In genomic region chrX:30568083-30568482, GRCh38 we compare ENCODE assay signal across 9 cellular contexts. TPM values are rescaled to one million over a fixed set of nuclear protein-coding genes. Genes with fewer than 3 reads are reported as not detected.
A peak's percentile ranks its signal among the peaks of the same experiment; 100 is the strongest.
DNase-seq lines count a peak whose midpoint lies in the region; ATAC-seq and TF ChIP-seq lines count a peak whose summit lies in the region.
"Not testable (repeated sequence)": the region's sequence is repeated elsewhere in the genome, so short reads cannot be mapped to it uniquely, and the experiment has no call there.
"Had no signal": no experiment of that assay in that cellular context is flagged by ENCODE, and none has a peak within 500 bp of the region (broad histone marks: within the 10 kb centered on the region; RNA-seq: fewer than 3 reads in every experiment).

No MANE protein-coding gene starts in this region.

- TF ChIP-seq CTCF in fibroblast of lung (conservative IDR thresholded peaks at IDR 0.05 in 1 of 2, IDR thresholded peaks at IDR 0.05 in 1 of 2; ENCODE audit: low read depth in 1 of 2, low read length in 2 of 2): not testable (repeated sequence)

- H3K27ac Mint-ChIP-seq in IgD-negative memory B cell: peak overlapping the region; percentile 3 to 78 (median 68)

- not testable (repeated sequence) for H3K27me3 ChIP-seq in GM23248 (replicated peaks; ENCODE audit: insufficient read depth); SJCRH30; fibroblast of lung (ENCODE audit: control insufficient read depth, insufficient read depth, low read length); skeletal muscle satellite cell (ENCODE audit: control insufficient read depth, insufficient read depth, low read length)

- not testable (repeated sequence) for H4K20me1 ChIP-seq in GM23248 (ENCODE audit: insufficient read depth); fibroblast of lung (ENCODE audit: control insufficient read depth, extremely low read depth, insufficient read depth, low read length)

- peak overlapping the region; percentile 69 for H3K27ac ChIP-seq in GM23248
- not testable (repeated sequence) for H3K27ac ChIP-seq in SJCRH30
- H3K27ac ChIP-seq in fibroblast of lung (ENCODE audit: insufficient read depth, low read length): peak overlapping the region; percentile 4

- peak overlapping the region; percentile 10 to 61 (median 52) for H3K4me3 Mint-ChIP-seq in IgD-negative memory B cell

- DNase-seq in EH (ENCODE audit: low read depth): peak; percentile 80
- peak; percentile 63 for DNase-seq in GM23248
- DNase-seq in SJCRH30: peak; percentile 6 to 36
- DNase-seq in fibroblast of lung (ENCODE audit: low read depth in 2 of 2): peak; percentile 52 to 54

- not testable (repeated sequence) for H3F3A ChIP-seq in GM23248 (ENCODE audit: insufficient read depth)

- H3K4me3 ChIP-seq in GM23248; SJCRH30; fibroblast of lung (replicated peaks in 1 of 4; ENCODE audit: control extremely low read depth in 1 of 4, insufficient read depth in 1 of 4, low read depth in 3 of 4, low read length in 4 of 4); skeletal muscle satellite cell (ENCODE audit: low read length): not testable (repeated sequence)

- peaks cover 37 to 49% (median 43%) of the 10 kb centered on the region in 3 donors for H3K4me1 Mint-ChIP-seq in IgD-negative memory B cell

- not testable (repeated sequence) for H3K36me3 Mint-ChIP-seq in IgD-negative memory B cell

- not testable (repeated sequence) for H3K27me3 Mint-ChIP-seq in IgD-negative memory B cell

- not testable (repeated sequence) for H3K9me2 ChIP-seq in GM23248 (ENCODE audit: insufficient read depth)

- not testable (repeated sequence) for H3K4me1 ChIP-seq in GM23248 (ENCODE audit: insufficient read depth); SJCRH30; fibroblast of lung (ENCODE audit: control insufficient read depth, extremely low read depth, insufficient read depth, low read length); skeletal muscle satellite cell (ENCODE audit: control insufficient read depth, insufficient read depth, low read length)

- H3K79me2 ChIP-seq in GM23248 (ENCODE audit: insufficient read depth); fibroblast of lung (ENCODE audit: control insufficient read depth, insufficient read depth, low read length): not testable (repeated sequence)

- H3K36me3 ChIP-seq in GM23248 (ENCODE audit: low read depth); SJCRH30; fibroblast of lung (ENCODE audit: control insufficient read depth, insufficient read depth, low read length); skeletal muscle satellite cell (ENCODE audit: insufficient read depth, low read length): not testable (repeated sequence)

- H2AFZ ChIP-seq in GM23248; fibroblast of lung (ENCODE audit: low read length): not testable (repeated sequence)

- H3K9ac ChIP-seq in GM23248: 0 out of 2 replicates have a peak overlapping the region, but pooled peaks have one; percentile 15
- not testable (repeated sequence) for H3K9ac ChIP-seq in fibroblast of lung (ENCODE audit: insufficient read depth, low read length)
- peak overlapping the region; percentile 30 for H3K9ac ChIP-seq in skeletal muscle satellite cell (ENCODE audit: low read depth, low read length)

- H3K9me3 ChIP-seq in GM23248 (ENCODE audit: low read depth); SJCRH30 (replicated peaks); fibroblast of lung (ENCODE audit: control insufficient read depth, insufficient read depth, low read depth, low read length); skeletal muscle satellite cell (replicated peaks; ENCODE audit: low read length): not testable (repeated sequence)

- not testable (repeated sequence) for H3K4me2 ChIP-seq in GM23248 (ENCODE audit: unreplicated experiment); fibroblast of lung (ENCODE audit: extremely low read depth, insufficient read depth, low read length)
- peak overlapping the region; percentile 23 for H3K4me2 ChIP-seq in skeletal muscle satellite cell (ENCODE audit: low read length)

- H3K9me3 Mint-ChIP-seq in IgD-negative memory B cell: not testable (repeated sequence)

- in situ Hi-C loops in GM23248 (cut with MboI): not testable (repeated sequence)

- ATAC-seq in GM19043 (IDR thresholded peaks at IDR 0.05; ENCODE audit: low read depth, unreplicated experiment) (peak; percentile 55), HG03097 (IDR thresholded peaks at IDR 0.05; ENCODE audit: low FRiP score, unreplicated experiment) (peak; percentile 46)

- 54 to 63% methylated on average over 5 to 6 of the region's 6 CpGs for WGBS in GM23248 (ENCODE audit: low coverage in 1 of 2, low lambda C conversion rate in 2 of 2, missing lambda C conversion rate in 2 of 2), 2 experiments

RNA-seq across cellular contexts. Expression of gene TASL, which starts 9.5 kb away (rescaled TPM):
- not detected in 2 replicates for total RNA-seq in GM23248 (2014; rRNA removed; shearing (Covaris generic))
- polyA plus RNA-seq in GM23248 (2016; fragmentation: Nextera tagmentation; extraction: Ambion mirVana): not detected in 2 replicates
- 39.3 TPM for polyA plus RNA-seq in IgD-negative memory B cell
- not detected in 2 replicates for total RNA-seq in SJCRH30 (2014; rRNA removed; shearing (Covaris generic))
- total RNA-seq in fibroblast of lung: not detected in 2 replicates
- not detected in 2 replicates for polyA plus RNA-seq in fibroblast of lung
- polyA plus RNA-seq in fibroblast of lung (2012): not detected in 2 replicates
- not detected in 2 replicates for polyA minus RNA-seq in fibroblast of lung (ENCODE audit: low replicate concordance)
- not detected in 2 replicates for total RNA-seq in skeletal muscle satellite cell (2012; rRNA removed)
- total RNA-seq: neural crest cell had no signal

Comparison
In these comparisons a context has a peak if more than half of its experiments do, and no peak if none do; other contexts are left out.
1. DNase-seq: peak in every context shown above with its lines; median percentile 80 in EH; 63 in GM23248; 53 in fibroblast of lung; 21 in SJCRH30.